In genomic region chr1:184366992-184367391, GRCh38 we compare ENCODE assay signal across 19 cellular contexts. TPM values are rescaled to one million over a fixed set of nuclear protein-coding genes. Genes with fewer than 3 reads are reported as not detected.
A peak's percentile ranks its signal among the peaks of the same experiment; 100 is the strongest.
DNase-seq lines count a peak whose midpoint lies in the region; ATAC-seq and TF ChIP-seq lines count a peak whose summit lies in the region.
"Had no signal": no experiment of that assay in that cellular context is flagged by ENCODE, and none has a peak within 500 bp of the region (broad histone marks: within the 10 kb centered on the region; RNA-seq: fewer than 3 reads in every experiment).

No MANE protein-coding gene starts in this region.

- POLR2A ChIA-PET in A673 (lab: Charles Lee; ENCODE audit: low non-redundant PET): no interaction called here

- H3K36me3 Mint-ChIP-seq in type B pancreatic cell: no peaks in the 10 kb centered on the region

- no peaks in the 10 kb centered on the region for H3K4me1 ChIP-seq in A673 (ENCODE audit: insufficient read depth, low read length, poor library complexity, severe bottlenecking)
- H3K4me1 ChIP-seq in osteoblast (ENCODE audit: insufficient read depth, low read length): peaks cover 10% of the 10 kb centered on the region
- H3K4me1 ChIP-seq: ascending aorta had no signal

- no peak overlapping the region for H3K27ac Mint-ChIP-seq in type B pancreatic cell
- H3K27ac Mint-ChIP-seq: activated naive CD4-positive, alpha-beta T cell treated with anti-CD3 and anti-CD28 coated beads for 36 hours had no signal

- peak overlapping the region; percentile 47 for H3K4me2 ChIP-seq in osteoblast (ENCODE audit: insufficient read depth, low read length)

- H3K79me2 ChIP-seq in osteoblast (ENCODE audit: insufficient read depth, low read length): no peaks in the 10 kb centered on the region

- H3K4me3 Mint-ChIP-seq in type B pancreatic cell: no peak overlapping the region
- H3K4me3 Mint-ChIP-seq: activated naive CD4-positive, alpha-beta T cell treated with anti-CD3 and anti-CD28 coated beads for 36 hours; neural crest cell had no signal

- no peak for ATAC-seq in GM18907 (IDR thresholded peaks at IDR 0.05; ENCODE audit: unreplicated experiment)

- H3K36me3 ChIP-seq in A673 (ENCODE audit: insufficient read depth, low read length, poor library complexity, severe bottlenecking): no peaks in the 10 kb centered on the region
- H3K36me3 ChIP-seq in osteoblast (ENCODE audit: insufficient read depth, low read length): no peaks in the 10 kb centered on the region
- H3K36me3 ChIP-seq: ascending aorta, left ventricle myocardium inferior had no signal

- no peaks in the 10 kb centered on the region for H3K27me3 Mint-ChIP-seq in type B pancreatic cell

- intact Hi-C loops in A673 (cut with micrococcal nuclease; ENCODE audit: unreplicated experiment): no loop called here

- H3K4me3 ChIP-seq in A673 (ENCODE audit: low read depth, low read length, poor library complexity, severe bottlenecking): no peak overlapping the region
- H3K4me3 ChIP-seq in cardiac fibroblast (replicated peaks in 1 of 2; ENCODE audit: low read depth in 2 of 2, low read length in 2 of 2): no peak overlapping the region
- no peak overlapping the region for H3K4me3 ChIP-seq in osteoblast (ENCODE audit: insufficient read depth, low read length)
- H3K4me3 ChIP-seq: ascending aorta, left ventricle myocardium inferior had no signal

- no peaks in the 10 kb centered on the region for H3K27me3 ChIP-seq in A673 (replicated peaks; ENCODE audit: insufficient read depth, low read depth, low read length, poor library complexity)
- no peaks in the 10 kb centered on the region for H3K27me3 ChIP-seq in osteoblast (ENCODE audit: insufficient read depth, low read length)
- H3K27me3 ChIP-seq: ascending aorta had no signal

- H3K9me3 ChIP-seq in A673 (ENCODE audit: low read depth, low read length, poor library complexity, severe bottlenecking) (no peaks in the 10 kb centered on the region), osteoblast (ENCODE audit: low read depth, low read length) (no peaks in the 10 kb centered on the region)
- H3K9me3 ChIP-seq: ascending aorta, left ventricle myocardium inferior had no signal

- TF ChIP-seq CTCF in A673 (conservative IDR thresholded peaks at IDR 0.05; ENCODE audit: low read depth, low read length) (no peak), cardiac fibroblast (IDR thresholded peaks at IDR 0.05; ENCODE audit: low read depth, low read length) (no peak), osteoblast (IDR thresholded peaks at IDR 0.05; ENCODE audit: extremely low read depth, low read depth, low read length) (no peak), type B pancreatic cell (conservative IDR thresholded peaks at IDR 0.05) (no peak)

- no TSS peak for BruUV-seq in A673 (replicated peaks; lab: Mats Ljungman, UMichigan)

- H4K20me1 ChIP-seq in osteoblast (ENCODE audit: insufficient read depth, low read length): no peaks in the 10 kb centered on the region

- H3K4me1 Mint-ChIP-seq in type B pancreatic cell (ENCODE audit: unreplicated experiment): no peaks in the 10 kb centered on the region
- H3K4me1 Mint-ChIP-seq: neural crest cell had no signal

- peak; percentile 58 for DNase-seq in A673 (ENCODE audit: low spot score)
- DNase-seq in NOMO-1 treated with DMSO at 0.1 percent for 48 hours (lab: John Stamatoyannopoulos, UW; ENCODE audit: unreplicated experiment): peak; percentile 78
- peak; percentile 41 to 82 for DNase-seq in cardiac fibroblast (ENCODE audit: low read depth in 2 of 2)
- DNase-seq in osteoblast (ENCODE audit: insufficient read length, low spot score, missing footprints): peak; percentile 74
- DNase-seq in CD1c-positive myeloid dendritic cell (ENCODE audit: extremely low spot score): no peak
- no peak for DNase-seq in type B pancreatic cell (ENCODE audit: extremely low spot score, unreplicated experiment)
- DNase-seq in NCI-H1048 (lab: John Stamatoyannopoulos, UW): no peak
- DNase-seq: activated CD4-positive, CD25-positive, alpha-beta regulatory T cell treated with anti-CD3 and anti-CD28 coated beads, Interleukin-2, amount 50 U/mL, for 72 hours; activated naive CD4-positive, alpha-beta T cell treated with anti-CD3 and anti-CD28 coated beads for 36 hours; activated T-cell treated with anti-CD3 and anti-CD28 coated beads, Interleukin-2, amount 50 U/mL, for 48 hours; effector CD8-positive, alpha-beta T cell; left ventricle myocardium inferior; NCI-H1694; NCI-H82; RPMI8226 had no signal

- H3K9me3 Mint-ChIP-seq in type B pancreatic cell: no peaks in the 10 kb centered on the region
- H3K9me3 Mint-ChIP-seq: activated naive CD4-positive, alpha-beta T cell treated with anti-CD3 and anti-CD28 coated beads for 36 hours; neural crest cell had no signal

- H2AFZ ChIP-seq in osteoblast (ENCODE audit: low read length): peak overlapping the region; percentile 44

- no peak overlapping the region for H3K27ac ChIP-seq in A673 (ENCODE audit: low read depth, low read length, poor library complexity, severe bottlenecking)
- no peak overlapping the region for H3K27ac ChIP-seq in osteoblast (ENCODE audit: low read depth, low read length)
- H3K27ac ChIP-seq: ascending aorta, HL-60, left ventricle myocardium inferior had no signal

- CTCF ChIA-PET in A673 (lab: Charles Lee): no interaction called here

RNA-seq across cellular contexts. Expression of gene C1orf21, which starts 19.8 kb away (rescaled TPM):
- total RNA-seq in A673 (2021) (31.3 and 34.3 TPM in 2 replicates), osteoblast (17.0 and 25.0 TPM in 2 replicates), type B pancreatic cell (ENCODE audit: low replicate concordance) (44.6 and 53.7 TPM in 2 replicates)

Comparison
In these comparisons a context has a peak if more than half of its experiments do, and no peak if none do; other contexts are left out.
1. DNase-seq: peak in A673 (single experiment), NOMO-1 treated with DMSO at 0.1 percent for 48 hours (single experiment), cardiac fibroblast (2 of 2) and osteoblast (single experiment); none in CD1c-positive myeloid dendritic cell (single experiment), type B pancreatic cell (single experiment) and NCI-H1048 (single experiment).